Comparison of ENCODE assay signal across 8 cellular contexts in genomic region chr2:216478151-216478550, GRCh38. TPM values are rescaled to one million over a fixed set of nuclear protein-coding genes. Genes with fewer than 3 reads are reported as not detected.
DNase-seq lines count a peak whose midpoint lies in the region; TF ChIP-seq lines count a peak whose summit lies in the region.
"Had no signal": no experiment of that assay in that cellular context is flagged by ENCODE, and none has a peak within 500 bp of the region (broad histone marks: within the 10 kb centered on the region; RNA-seq: fewer than 3 reads in every experiment).

No MANE protein-coding gene starts in this region.

- no peak overlapping the region for H3K4me2 ChIP-seq in smooth muscle cell
- no peak overlapping the region for H3K4me2 ChIP-seq in OCI-LY7 (ENCODE audit: low read length)

- intact Hi-C loops in OCI-LY7 (cut with micrococcal nuclease; ENCODE audit: unreplicated experiment) = no loop called here
- intact Hi-C loops in colonic mucosa (cut with DNase I) = no loop called here

- no peaks in the 10 kb centered on the region for H4K20me1 ChIP-seq in smooth muscle cell (ENCODE audit: low read depth)
- no peaks in the 10 kb centered on the region for H4K20me1 ChIP-seq in OCI-LY7 (ENCODE audit: insufficient read depth, low read length)

- H2AFZ ChIP-seq in smooth muscle cell (ENCODE audit: low read depth) (no peak overlapping the region), OCI-LY7 (ENCODE audit: low read length) (no peak overlapping the region)

- CTCF ChIA-PET in RWPE1 (lab: Yijun Ruan, JAX) = interaction anchor here (0.5 kb wide), 1 partner anchor 17 kb away, joined by 4 read pairs; no protein-coding TSS in a partner anchor
- CTCF ChIA-PET in OCI-LY7 (lab: Charles Lee; ENCODE audit: unreplicated experiment) = no interaction called here

- H3K36me3 ChIP-seq in smooth muscle cell (ENCODE audit: low read depth) = no peaks in the 10 kb centered on the region
- H3K36me3 ChIP-seq in OCI-LY7 (ENCODE audit: insufficient read depth, low read length) = peaks cover 27% of the 10 kb centered on the region
- H3K36me3 ChIP-seq in colonic mucosa = no peaks in the 10 kb centered on the region

- BruUV-seq in OCI-LY7 (replicated peaks; lab: Mats Ljungman, UMichigan) = no TSS peak

- DNase-seq in H4 (ENCODE audit: low spot score) = peak; percentile 28
- peak; percentile 86 for DNase-seq in RWPE1 (ENCODE audit: low spot score)
- peak; percentile 82 for DNase-seq in fibroblast of the aortic adventitia (ENCODE audit: low read depth)
- DNase-seq in smooth muscle cell (lab: John Stamatoyannopoulos, UW; ENCODE audit: unreplicated experiment) = no peak
- DNase-seq in OCI-LY7 (ENCODE audit: low spot score) = no peak
- no peak for DNase-seq in epidermal melanocyte (ENCODE audit: insufficient read length, low spot score)
- DNase-seq in colonic mucosa = no peak
- DNase-seq: gastrocnemius medialis had no signal

- H3K4me1 ChIP-seq in smooth muscle cell (ENCODE audit: low read depth) (no peaks in the 10 kb centered on the region), OCI-LY7 (ENCODE audit: insufficient read depth, low read length, poor library complexity, severe bottlenecking) (no peaks in the 10 kb centered on the region), colonic mucosa (no peaks in the 10 kb centered on the region)
- H3K4me1 ChIP-seq: gastrocnemius medialis had no signal

- H3K27ac ChIP-seq in RWPE1 (peak overlapping the region; percentile 34; the same call in 1 of the 2 replicates), smooth muscle cell (ENCODE audit: low read depth) (peak overlapping the region; percentile 30), OCI-LY7 (ENCODE audit: low read depth, low read length, poor library complexity, severe bottlenecking) (no peak overlapping the region), colonic mucosa (no peak overlapping the region)
- H3K27ac ChIP-seq: gastrocnemius medialis had no signal

- H3K27me3 ChIP-seq in smooth muscle cell (ENCODE audit: low read depth) = no peaks in the 10 kb centered on the region
- H3K27me3 ChIP-seq in colonic mucosa = no peaks in the 10 kb centered on the region
- H3K27me3 ChIP-seq: gastrocnemius medialis had no signal

- WGBS in smooth muscle cell (ENCODE audit: low lambda C conversion rate) = 28% methylated on average over 3 of the region's 3 CpGs

- POLR2A ChIA-PET in RWPE1 (lab: Yijun Ruan, JAX; ENCODE audit: low non-redundant PET) (no interaction called here), OCI-LY7 (lab: Charles Lee) (no interaction called here)

- H3K9me3 ChIP-seq in smooth muscle cell (replicated peaks; ENCODE audit: low read depth) = no peaks in the 10 kb centered on the region
- H3K9me3 ChIP-seq in OCI-LY7 (ENCODE audit: low read length) = no peaks in the 10 kb centered on the region
- H3K9me3 ChIP-seq in colonic mucosa = no peaks in the 10 kb centered on the region
- H3K9me3 ChIP-seq: gastrocnemius medialis had no signal

- no peak overlapping the region for H3K4me3 ChIP-seq in fibroblast of the aortic adventitia (ENCODE audit: low read depth, low read length)
- no peak overlapping the region for H3K4me3 ChIP-seq in smooth muscle cell
- H3K4me3 ChIP-seq in OCI-LY7 (ENCODE audit: low read depth, low read length, poor library complexity, severe bottlenecking) = no peak overlapping the region
- H3K4me3 ChIP-seq in colonic mucosa = no peak overlapping the region
- H3K4me3 ChIP-seq: gastrocnemius medialis had no signal

- TF ChIP-seq CTCF in RWPE1 (conservative IDR thresholded peaks at IDR 0.05; ENCODE audit: low read depth) (no peak), fibroblast of the aortic adventitia (IDR thresholded peaks at IDR 0.05; ENCODE audit: insufficient read depth, low read length) (no peak), smooth muscle cell (IDR thresholded peaks at IDR 0.05; ENCODE audit: borderline replicate concordance, insufficient read depth, poor library complexity, severe bottlenecking) (no peak), OCI-LY7 (conservative IDR thresholded peaks at IDR 0.05; ENCODE audit: low read length) (no peak), colonic mucosa (IDR thresholded peaks at IDR 0.05) (no peak)

- H3K9ac ChIP-seq in smooth muscle cell (ENCODE audit: low read depth) (no peak overlapping the region), colonic mucosa (ENCODE audit: low read depth in 2 of 2, low read length in 2 of 2) (no peak overlapping the region)

- no peaks in the 10 kb centered on the region for H3K79me2 ChIP-seq in smooth muscle cell (ENCODE audit: low read depth)
- H3K79me2 ChIP-seq in OCI-LY7 (ENCODE audit: insufficient read depth, low read depth, low read length) = no peaks in the 10 kb centered on the region

- no peaks in the 10 kb centered on the region for H3F3A ChIP-seq in smooth muscle cell (ENCODE audit: low read depth)

- no peaks in the 10 kb centered on the region for H3K9me2 ChIP-seq in OCI-LY7 (ENCODE audit: insufficient read depth, low read length)

RNA-seq across cellular contexts. Expression of gene RPL37A, which starts 20.5 kb away (rescaled TPM):
- 1,506 and 2,054 TPM in 2 replicates for total RNA-seq in H4 (2014; rRNA removed; shearing (Covaris generic))
- 1,513 and 2,231 TPM in 2 replicates for total RNA-seq in fibroblast of the aortic adventitia (ENCODE audit: low replicate concordance)
- 1,503 and 1,842 TPM in 2 replicates for total RNA-seq in smooth muscle cell
- polyA plus RNA-seq in smooth muscle cell = 1,221 and 1,404 TPM in 2 replicates
- 4,020 and 4,194 TPM in 2 replicates for total RNA-seq in OCI-LY7 (2014; rRNA removed; shearing (Covaris generic))
- total RNA-seq in OCI-LY7 (2022) = 3,282 and 3,500 TPM in 2 replicates
- total RNA-seq in colonic mucosa = 1,000 to 10,000 TPM; 1,895 to 2,156 TPM

Comparison
In these comparisons a context has a peak if more than half of its experiments do, and no peak if none do; other contexts are left out.
1. DNase-seq: peak in H4 (single experiment), RWPE1 (single experiment) and fibroblast of the aortic adventitia (single experiment); none in smooth muscle cell (single experiment), OCI-LY7 (single experiment), epidermal melanocyte (single experiment) and colonic mucosa (single experiment).
2. H3K27ac ChIP-seq: peak in RWPE1 (single experiment) and smooth muscle cell (single experiment); none in OCI-LY7 (single experiment) and colonic mucosa (single experiment).